Comparison of ENCODE assay signal across 26 cellular contexts in the genomic region with DNA sequence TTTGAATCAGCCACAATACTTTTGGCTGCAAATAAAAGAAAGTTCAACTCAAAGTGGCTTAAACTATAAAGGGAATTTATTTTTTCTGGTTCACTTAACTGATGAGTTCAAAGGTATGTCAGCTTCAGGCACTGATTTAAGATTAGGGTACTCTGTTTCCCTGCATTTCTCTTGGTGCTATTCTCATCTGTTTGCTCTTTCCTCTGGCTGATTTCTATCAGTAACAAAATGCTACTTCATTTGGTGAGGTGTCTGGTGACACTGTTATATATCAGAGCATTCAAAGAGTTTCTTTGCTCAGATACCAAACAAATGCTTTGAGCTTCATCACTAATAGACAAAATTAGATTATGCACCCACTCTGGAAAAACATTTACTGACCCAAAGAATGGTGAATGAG.
"Had no signal": no experiment of that assay in that cellular context is flagged by ENCODE, and none has a peak within 500 bp of the region (broad histone marks: within the 10 kb centered on the region; RNA-seq: fewer than 3 reads in every experiment).

No MANE protein-coding gene starts in this region.

- H3K4me3 Mint-ChIP-seq: activated CD4-positive, alpha-beta memory T cell treated with anti-CD3 and anti-CD28 coated beads for 36 hours; activated CD4-positive, alpha-beta T cell treated with anti-CD3 and anti-CD28 coated beads for 36 hours; activated CD4-positive, alpha-beta T cell treated with anti-CD3 and anti-CD28 coated beads, Interleukin-2, amount 10 ng/mL, durations not matched to agents 24 days and 14 days; activated CD8-positive, alpha-beta memory T cell treated with anti-CD3 and anti-CD28 coated beads, Interleukin-2, amount 10 ng/mL, durations not matched to agents 7 days and 5 days; activated CD8-positive, alpha-beta T cell treated with anti-CD3 and anti-CD28 coated beads, Interleukin-2, amount 10 ng/mL, durations not matched to agents 7 days and 5 days; activated naive CD4-positive, alpha-beta T cell treated with anti-CD3 and anti-CD28 coated beads for 36 hours; activated naive CD4-positive, alpha-beta T cell treated with anti-CD3 and anti-CD28 coated beads, Interleukin-2, amount 50 U/mL, for 24 hours; activated naive CD8-positive, alpha-beta T cell treated with anti-CD3 and anti-CD28 coated beads for 36 hours; activated T-helper 1 cell treated with anti-CD3 and anti-CD28 coated beads, Interleukin-12 subunit alpha, Interleukin-12 subunit beta, Interleukin-2, Interleukin-4 antibody, amounts not matched to agents 30 ng/mL and 10 ng/mL and 1 ng/mL, durations not matched to agents 14 hours and 24 hours and 36 hours had no signal

- H3K4me1 Mint-ChIP-seq: activated CD4-positive, alpha-beta T cell treated with anti-CD3 and anti-CD28 coated beads for 36 hours; activated CD4-positive, alpha-beta T cell treated with anti-CD3 and anti-CD28 coated beads, Interleukin-2, amount 10 ng/mL, durations not matched to agents 24 days and 14 days; activated CD8-positive, alpha-beta memory T cell treated with anti-CD3 and anti-CD28 coated beads, Interleukin-2, amount 10 ng/mL, durations not matched to agents 7 days and 5 days; activated naive CD4-positive, alpha-beta T cell treated with anti-CD3 and anti-CD28 coated beads, Interleukin-2, amount 50 U/mL, for 24 hours; activated naive CD8-positive, alpha-beta T cell treated with anti-CD3 and anti-CD28 coated beads for 36 hours had no signal

- DNase-seq: activated CD4-positive, alpha-beta memory T cell treated with anti-CD3 and anti-CD28 coated beads for 36 hours; activated CD4-positive, alpha-beta T cell treated with anti-CD3 and anti-CD28 coated beads for 36 hours; activated CD4-positive, alpha-beta T cell treated with anti-CD3 and anti-CD28 coated beads, Interleukin-2, amount 10 ng/mL, durations not matched to agents 24 days and 14 days; activated CD4-positive, CD25-positive, alpha-beta regulatory T cell; activated CD4-positive, CD25-positive, alpha-beta regulatory T cell treated with anti-CD3 and anti-CD28 coated beads, Interleukin-2, amount 50 U/mL, for 72 hours; activated CD8-positive, alpha-beta memory T cell treated with anti-CD3 and anti-CD28 coated beads, Interleukin-2, amount 10 ng/mL, durations not matched to agents 7 days and 5 days; activated CD8-positive, alpha-beta memory T cell treated with anti-CD3 and anti-CD28 coated beads, Interleukin-2, amount 50 U/mL, for 4 hours; activated CD8-positive, alpha-beta T cell treated with anti-CD3 and anti-CD28 coated beads, Interleukin-2, amount 10 ng/mL, durations not matched to agents 7 days and 5 days; activated effector memory CD4-positive, alpha-beta T cell treated with anti-CD3 and anti-CD28 coated beads, Interleukin-2, amount 50 U/mL, for 16 hours; activated naive CD4-positive, alpha-beta T cell treated with anti-CD3 and anti-CD28 coated beads for 36 hours; activated naive CD8-positive, alpha-beta T cell treated with anti-CD3 and anti-CD28 coated beads for 36 hours; activated T-cell treated with anti-CD3 and anti-CD28 coated beads, Interleukin-2, amount 50 U/mL, for 1 hour; activated T-cell treated with anti-CD3 and anti-CD28 coated beads, Interleukin-2, amount 50 U/mL, for 48 hours; anterior cingulate cortex; brain microvascular endothelial cell; caudate nucleus; cortex of kidney; dermis blood vessel endothelial cell; effector CD4-positive, alpha-beta T cell; foreskin fibroblast; head of caudate nucleus; T-helper 2 cell had no signal

- H3K36me3 Mint-ChIP-seq: activated CD4-positive, alpha-beta memory T cell treated with anti-CD3 and anti-CD28 coated beads for 36 hours; activated CD8-positive, alpha-beta memory T cell treated with anti-CD3 and anti-CD28 coated beads, Interleukin-2, amount 10 ng/mL, durations not matched to agents 7 days and 5 days; activated naive CD4-positive, alpha-beta T cell treated with anti-CD3 and anti-CD28 coated beads, Interleukin-2, amount 50 U/mL, for 24 hours; activated naive CD8-positive, alpha-beta T cell treated with anti-CD3 and anti-CD28 coated beads for 36 hours had no signal

- H3K9me3 Mint-ChIP-seq: activated CD4-positive, alpha-beta memory T cell treated with anti-CD3 and anti-CD28 coated beads for 36 hours; activated naive CD4-positive, alpha-beta T cell treated with anti-CD3 and anti-CD28 coated beads for 36 hours; activated naive CD4-positive, alpha-beta T cell treated with anti-CD3 and anti-CD28 coated beads, Interleukin-2, amount 50 U/mL, for 24 hours; activated T-helper 1 cell treated with anti-CD3 and anti-CD28 coated beads, Interleukin-12 subunit alpha, Interleukin-12 subunit beta, Interleukin-2, Interleukin-4 antibody, amounts not matched to agents 30 ng/mL and 10 ng/mL and 1 ng/mL, durations not matched to agents 14 hours and 24 hours and 36 hours; activated T-helper 2 cell treated with anti-CD3 and anti-CD28 coated beads, Interferon-gamma antibody, Interleukin-2, Interleukin-4, amounts not matched to agents 10 μg/mL and 5 μg/mL and 100 μg/mL, durations not matched to agents 14 hours and 24 hours and 36 hours had no signal

- H3K27ac Mint-ChIP-seq: activated CD4-positive, alpha-beta memory T cell treated with anti-CD3 and anti-CD28 coated beads for 36 hours; activated CD4-positive, alpha-beta T cell treated with anti-CD3 and anti-CD28 coated beads for 36 hours; activated CD4-positive, alpha-beta T cell treated with anti-CD3 and anti-CD28 coated beads, Interleukin-2, amount 10 ng/mL, durations not matched to agents 24 days and 14 days; activated CD8-positive, alpha-beta memory T cell treated with anti-CD3 and anti-CD28 coated beads, Interleukin-2, amount 10 ng/mL, durations not matched to agents 7 days and 5 days; activated CD8-positive, alpha-beta T cell treated with anti-CD3 and anti-CD28 coated beads, Interleukin-2, amount 10 ng/mL, durations not matched to agents 7 days and 5 days; activated naive CD4-positive, alpha-beta T cell treated with anti-CD3 and anti-CD28 coated beads for 36 hours; activated naive CD4-positive, alpha-beta T cell treated with anti-CD3 and anti-CD28 coated beads, Interleukin-2, amount 50 U/mL, for 24 hours; activated naive CD8-positive, alpha-beta T cell treated with anti-CD3 and anti-CD28 coated beads for 36 hours; activated T-helper 1 cell treated with anti-CD3 and anti-CD28 coated beads, Interleukin-12 subunit alpha, Interleukin-12 subunit beta, Interleukin-2, Interleukin-4 antibody, amounts not matched to agents 30 ng/mL and 10 ng/mL and 1 ng/mL, durations not matched to agents 14 hours and 24 hours and 36 hours; activated T-helper 2 cell treated with anti-CD3 and anti-CD28 coated beads, Interferon-gamma antibody, Interleukin-2, Interleukin-4, amounts not matched to agents 10 μg/mL and 5 μg/mL and 100 μg/mL, durations not matched to agents 14 hours and 24 hours and 36 hours had no signal

- ATAC-seq: activated CD4-positive, alpha-beta T cell treated with anti-CD3 and anti-CD28 coated beads for 36 hours; activated CD8-positive, alpha-beta memory T cell treated with anti-CD3 and anti-CD28 coated beads, Interleukin-2, amount 10 ng/mL, durations not matched to agents 7 days and 5 days; activated CD8-positive, alpha-beta T cell treated with anti-CD3 and anti-CD28 coated beads, Interleukin-2, amount 10 ng/mL, durations not matched to agents 7 days and 5 days; esophagus mucosa had no signal

- H3K36me3 ChIP-seq: brain microvascular endothelial cell had no signal

- H3K27ac ChIP-seq: brain microvascular endothelial cell had no signal
